In the genomic region with DNA sequence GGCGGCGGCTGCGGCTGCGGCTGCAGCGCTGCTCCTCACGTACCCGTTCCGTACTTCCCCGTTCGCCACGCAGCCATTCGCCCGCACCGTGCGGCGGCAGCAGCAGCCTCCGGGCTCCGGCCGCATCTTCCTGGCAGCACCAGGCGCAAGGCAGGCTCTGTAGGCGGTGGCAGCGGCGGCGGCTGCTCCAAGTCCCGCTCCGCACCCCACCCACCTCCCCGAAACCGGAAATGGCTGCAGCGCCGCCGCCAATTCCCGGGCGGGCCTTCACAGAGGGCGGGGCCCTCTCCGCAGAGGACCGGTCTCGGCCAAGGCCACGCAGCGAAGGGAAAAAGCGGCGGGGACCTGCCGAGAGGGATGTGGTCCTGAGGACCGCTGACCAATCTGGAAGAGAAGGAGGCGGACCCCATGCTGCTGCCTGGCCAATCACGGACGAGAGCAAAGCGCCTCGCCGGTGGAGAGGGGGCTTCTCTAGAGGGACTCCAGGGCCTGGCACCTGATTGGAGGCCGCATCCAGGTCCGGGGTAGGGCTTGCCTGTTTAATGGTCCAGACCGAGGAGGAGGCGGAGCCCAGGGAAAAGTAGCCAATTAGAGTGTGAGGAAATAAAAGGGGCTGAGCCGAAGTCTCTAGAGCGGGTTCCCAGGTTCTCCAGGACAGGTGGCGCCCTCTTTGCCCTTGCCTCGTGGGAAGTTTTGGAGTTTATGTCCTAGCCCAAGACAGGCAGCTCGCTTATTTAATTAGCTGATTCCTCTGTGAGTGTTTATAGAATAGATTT, we compare ENCODE assay signal across 8 cellular contexts. TPM values are rescaled to one million over a fixed set of nuclear protein-coding genes. Genes with fewer than 3 reads are reported as not detected.
DNase-seq lines count a peak whose midpoint lies in the region; ATAC-seq and TF ChIP-seq lines count a peak whose summit lies in the region.

TSS of gene SPTLC2 (minus strand) at position 184 of the 776 bp plus-strand sequence. CDS start at position 126, 58 bp downstream.

- no peaks in the 10 kb centered on the region for H4K20me1 ChIP-seq in fibroblast of lung (ENCODE audit: control insufficient read depth, extremely low read depth, insufficient read depth, low read length)

- H3K9ac ChIP-seq in fibroblast of lung (ENCODE audit: insufficient read depth, low read length) = peak within 1 kb of the TSS; percentile 25

- peaks cover 21% of the 10 kb centered on the region for H3K36me3 Mint-ChIP-seq in activated T-helper 17 cell treated with anti-CD3 and anti-CD28 coated beads, Interleukin-2, amount 50 U/mL, for 72 hours (ENCODE audit: low read depth)
- H3K36me3 Mint-ChIP-seq in naive thymus-derived CD4-positive, alpha-beta T cell = peaks cover 0 to 17% (median 4%) of the 10 kb centered on the region in 5 donors
- H3K36me3 Mint-ChIP-seq in stimulated activated naive B cell treated with anti-CD40 and anti-IgM and Interleukin-4, amounts not matched to agents 10 μg/mL and 1 μg/mL and 100 μg/mL, for 72 hours = peaks cover 9 to 10% of the 10 kb centered on the region in 2 donors

- H3K4me2 ChIP-seq in fibroblast of lung (ENCODE audit: extremely low read depth, insufficient read depth, low read length) = peak within 1 kb of the TSS; percentile 91

- H3K27ac Mint-ChIP-seq in activated T-helper 17 cell treated with anti-CD3 and anti-CD28 coated beads, Interleukin-2, amount 50 U/mL, for 72 hours = peak within 1 kb of the TSS; percentile 91
- peak within 1 kb of the TSS; percentile 45 to 91 (median 86) for H3K27ac Mint-ChIP-seq in naive thymus-derived CD4-positive, alpha-beta T cell
- peak within 1 kb of the TSS; percentile 95 for H3K27ac Mint-ChIP-seq in stimulated activated naive B cell treated with anti-CD40 and anti-IgM and Interleukin-4, amounts not matched to agents 10 μg/mL and 1 μg/mL and 100 μg/mL, for 72 hours

- intact Hi-C loops in naive thymus-derived CD4-positive, alpha-beta T cell (cut with micrococcal nuclease) = loop anchor here (1.0 to 10.0 kb wide), 22 partner anchors 8 to 1952 kb away; partner anchors contain the start of genes ALKBH1 (in 2 of the 2), GSTZ1 (in 2 of the 2), SAMD15 (in 2 of the 2) and SLIRP (in 2 of the 2)

- H2AFZ ChIP-seq in fibroblast of lung (ENCODE audit: low read length) = peak within 1 kb of the TSS; percentile 63

- H3K4me1 ChIP-seq in fibroblast of lung (ENCODE audit: control insufficient read depth, extremely low read depth, insufficient read depth, low read length) = peaks cover 8% of the 10 kb centered on the region
- H3K4me1 ChIP-seq in naive thymus-derived CD4-positive, alpha-beta T cell (ENCODE audit: control insufficient read depth in 2 of 2, insufficient read depth in 2 of 2, low read length in 2 of 2) = peaks cover 4 to 5% of the 10 kb centered on the region in 2 donors

- H3K4me3 Mint-ChIP-seq in activated T-helper 17 cell treated with anti-CD3 and anti-CD28 coated beads, Interleukin-2, amount 50 U/mL, for 72 hours = peak within 1 kb of the TSS; percentile 98
- peak within 1 kb of the TSS; percentile 85 to 97 (median 92) for H3K4me3 Mint-ChIP-seq in naive thymus-derived CD4-positive, alpha-beta T cell
- peak within 1 kb of the TSS; percentile 92 to 94 for H3K4me3 Mint-ChIP-seq in stimulated activated naive B cell treated with anti-CD40 and anti-IgM and Interleukin-4, amounts not matched to agents 10 μg/mL and 1 μg/mL and 100 μg/mL, for 72 hours

- TF ChIP-seq CTCF in LNCaP clone FGC (IDR thresholded peaks at IDR 0.05; ENCODE audit: control insufficient read depth, extremely low read depth, insufficient read depth) = peak; percentile 36; the same call in 1 of the 2 replicates
- 0 out of 2 replicates have a peak, but pooled peaks have one; percentile 17 for TF ChIP-seq CTCF in RWPE1 (conservative IDR thresholded peaks at IDR 0.05; ENCODE audit: low read depth)
- TF ChIP-seq CTCF in fibroblast of lung (conservative IDR thresholded peaks at IDR 0.05 in 1 of 2, IDR thresholded peaks at IDR 0.05 in 1 of 2; ENCODE audit: low read depth in 1 of 2, low read length in 2 of 2) = no peak

- DNase-seq in ELF-1 (ENCODE audit: low read depth, low spot score) = peak; percentile 100
- peak; percentile 99 for DNase-seq in H4 (ENCODE audit: low spot score)
- DNase-seq in LNCaP clone FGC (ENCODE audit: low read depth) = peak; percentile 100
- peak; percentile 100 for DNase-seq in RWPE1 (ENCODE audit: low spot score)
- DNase-seq in fibroblast of lung (ENCODE audit: low read depth in 2 of 2) = peak; percentile 98 to 100
- DNase-seq in naive thymus-derived CD4-positive, alpha-beta T cell = peak; percentile 78 to 99 (median 96)
- peak; percentile 98 for DNase-seq in stimulated activated naive B cell treated with anti-CD40 and anti-IgM and Interleukin-4, amounts not matched to agents 10 μg/mL and 1 μg/mL and 100 μg/mL, for 72 hours

- H3K27me3 Mint-ChIP-seq in activated T-helper 17 cell treated with anti-CD3 and anti-CD28 coated beads, Interleukin-2, amount 50 U/mL, for 72 hours = no peaks in the 10 kb centered on the region
- peaks cover 0 to 4% (median 0%) of the 10 kb centered on the region in 5 donors for H3K27me3 Mint-ChIP-seq in naive thymus-derived CD4-positive, alpha-beta T cell
- no peaks in the 10 kb centered on the region for H3K27me3 Mint-ChIP-seq in stimulated activated naive B cell treated with anti-CD40 and anti-IgM and Interleukin-4, amounts not matched to agents 10 μg/mL and 1 μg/mL and 100 μg/mL, for 72 hours

- no peaks in the 10 kb centered on the region for H3K9me3 Mint-ChIP-seq in activated T-helper 17 cell treated with anti-CD3 and anti-CD28 coated beads, Interleukin-2, amount 50 U/mL, for 72 hours
- peaks cover 0 to 3% (median 0%) of the 10 kb centered on the region in 11 donors for H3K9me3 Mint-ChIP-seq in naive thymus-derived CD4-positive, alpha-beta T cell
- H3K9me3 Mint-ChIP-seq in stimulated activated naive B cell treated with anti-CD40 and anti-IgM and Interleukin-4, amounts not matched to agents 10 μg/mL and 1 μg/mL and 100 μg/mL, for 72 hours = peaks cover 0 to 2% of the 10 kb centered on the region in 2 donors

- H3K4me1 Mint-ChIP-seq in activated T-helper 17 cell treated with anti-CD3 and anti-CD28 coated beads, Interleukin-2, amount 50 U/mL, for 72 hours = peaks cover 24% of the 10 kb centered on the region
- H3K4me1 Mint-ChIP-seq in naive thymus-derived CD4-positive, alpha-beta T cell = peaks cover 29 to 52% (median 40%) of the 10 kb centered on the region in 7 donors
- peaks cover 14 to 37% of the 10 kb centered on the region in 2 donors for H3K4me1 Mint-ChIP-seq in stimulated activated naive B cell treated with anti-CD40 and anti-IgM and Interleukin-4, amounts not matched to agents 10 μg/mL and 1 μg/mL and 100 μg/mL, for 72 hours

- peaks cover 36% of the 10 kb centered on the region for H3K79me2 ChIP-seq in fibroblast of lung (ENCODE audit: control insufficient read depth, insufficient read depth, low read length)

- H3K27ac ChIP-seq in RWPE1 = peak within 1 kb of the TSS; percentile 88
- H3K27ac ChIP-seq in fibroblast of lung (ENCODE audit: insufficient read depth, low read length) = peak within 1 kb of the TSS; percentile 65
- peak within 1 kb of the TSS; percentile 69 for H3K27ac ChIP-seq in naive thymus-derived CD4-positive, alpha-beta T cell (ENCODE audit: low read depth, low read length)

- no peaks in the 10 kb centered on the region for H3K9me3 ChIP-seq in fibroblast of lung (ENCODE audit: control insufficient read depth, insufficient read depth, low read depth, low read length)
- no peaks in the 10 kb centered on the region for H3K9me3 ChIP-seq in naive thymus-derived CD4-positive, alpha-beta T cell (ENCODE audit: control insufficient read depth in 2 of 3, low read length in 3 of 3)

- H3K36me3 ChIP-seq in fibroblast of lung (ENCODE audit: control insufficient read depth, insufficient read depth, low read length) = no peaks in the 10 kb centered on the region
- H3K36me3 ChIP-seq in naive thymus-derived CD4-positive, alpha-beta T cell (ENCODE audit: control insufficient read depth in 2 of 3, insufficient read depth in 3 of 3, low read length in 3 of 3) = peaks cover 0 to 4% (median 0%) of the 10 kb centered on the region in 3 experiments

- ATAC-seq in activated T-helper 17 cell treated with anti-CD3 and anti-CD28 coated beads, Interleukin-2, amount 50 U/mL, for 72 hours (replicated peaks) = peak; percentile 96
- ATAC-seq in naive thymus-derived CD4-positive, alpha-beta T cell = peak; percentile 98
- ATAC-seq in stimulated activated naive B cell treated with anti-CD40 and anti-IgM and Interleukin-4, amounts not matched to agents 10 μg/mL and 1 μg/mL and 100 μg/mL, for 72 hours (replicated peaks) = peak; percentile 95

- H3K4me3 ChIP-seq in LNCaP clone FGC (ENCODE audit: low read depth, low read length) (peak within 1 kb of the TSS; percentile 65), fibroblast of lung (replicated peaks in 1 of 4; ENCODE audit: control extremely low read depth in 1 of 4, insufficient read depth in 1 of 4, low read depth in 3 of 4, low read length in 4 of 4) (peak within 1 kb of the TSS; percentile 72 to 97 (median 81))
- H3K4me3 ChIP-seq in naive thymus-derived CD4-positive, alpha-beta T cell (ENCODE audit: low read length) = peak within 1 kb of the TSS; percentile 55

- POLR2A ChIA-PET in RWPE1 (lab: Yijun Ruan, JAX; ENCODE audit: low non-redundant PET) = no interaction called here
- POLR2A ChIA-PET in naive thymus-derived CD4-positive, alpha-beta T cell (lab: Charles Lee) = interaction anchor here (0.6 to 1.6 kb wide), 8 partner anchors 10 to 159 kb away, joined by 3 to 9 read pairs (median 3); partner anchors contain the start of gene AHSA1

- H3K27me3 ChIP-seq in fibroblast of lung (ENCODE audit: control insufficient read depth, insufficient read depth, low read length) = no peaks in the 10 kb centered on the region
- no peaks in the 10 kb centered on the region for H3K27me3 ChIP-seq in naive thymus-derived CD4-positive, alpha-beta T cell (ENCODE audit: control insufficient read depth in 2 of 2, insufficient read depth in 2 of 2, low read length in 2 of 2)

- CTCF ChIA-PET in RWPE1 (lab: Yijun Ruan, JAX) = interaction anchor here (0.6 to 0.7 kb wide), 2 partner anchors 28 to 43 kb away, joined by 3 read pairs; no protein-coding TSS in a partner anchor
- CTCF ChIA-PET in naive thymus-derived CD4-positive, alpha-beta T cell (lab: Charles Lee) = interaction anchor here (1.3 kb wide), 1 partner anchor 9 kb away, joined by 3 read pairs; no protein-coding TSS in a partner anchor

RNA-seq across cellular contexts. Expression of gene SPTLC2, which starts in this region (rescaled TPM):
- 10.4 and 14.7 TPM in 2 replicates for total RNA-seq in H4 (2014; rRNA removed; shearing (Covaris generic))
- 10 to 100 TPM; 17.4 to 27.2 TPM for total RNA-seq in activated T-helper 17 cell treated with anti-CD3 and anti-CD28 coated beads, Interleukin-2, amount 50 U/mL, for 72 hours
- total RNA-seq in fibroblast of lung = 16.9 and 22.8 TPM in 2 replicates
- 23.7 and 25.9 TPM in 2 replicates for polyA plus RNA-seq in fibroblast of lung
- 15.8 and 18.0 TPM in 2 replicates for polyA plus RNA-seq in fibroblast of lung (2012)
- 11.2 and 29.7 TPM in 2 replicates for polyA minus RNA-seq in fibroblast of lung (ENCODE audit: low replicate concordance)
- total RNA-seq in naive thymus-derived CD4-positive, alpha-beta T cell = 10 to 100 TPM; 19.0 to 58.1 (median 25.7) TPM
- polyA plus RNA-seq in naive thymus-derived CD4-positive, alpha-beta T cell = 10 to 100 TPM; 11.6 to 12.7 TPM

Comparison
In these comparisons a context has a peak if more than half of its experiments do, and no peak if none do; other contexts are left out.
1. Peak in every context shown above with its lines: DNase-seq, ATAC-seq, H3K4me3 ChIP-seq and H3K27ac ChIP-seq.
2. CTCF ChIP-seq: peak in LNCaP clone FGC (single experiment) and RWPE1 (single experiment); none in fibroblast of lung (0 of 2).